Comparison of ENCODE assay signal across 20 cellular contexts in genomic region chr6:116877743-116878142, GRCh38. TPM values are rescaled to one million over a fixed set of nuclear protein-coding genes. Genes with fewer than 3 reads are reported as not detected.
DNase-seq lines count a peak whose midpoint lies in the region; ATAC-seq and TF ChIP-seq lines count a peak whose summit lies in the region.
"Had no signal": no experiment of that assay in that cellular context is flagged by ENCODE, and none has a peak within 500 bp of the region (broad histone marks: within the 10 kb centered on the region; RNA-seq: fewer than 3 reads in every experiment).

No MANE protein-coding gene starts in this region.

- H3K4me3 Mint-ChIP-seq in Caco-2 (ENCODE audit: unreplicated experiment) (peak overlapping the region; percentile 88), brain (peak overlapping the region in 4 of 5 experiments; percentile 50 to 78 (median 74))
- H3K4me3 Mint-ChIP-seq: activated B cell treated with CpG ODN at 0.5 μM for 24 hours had no signal

- H3K27ac Mint-ChIP-seq in Caco-2 (ENCODE audit: unreplicated experiment) = no peak overlapping the region
- no peak overlapping the region for H3K27ac Mint-ChIP-seq in brain
- H3K27ac Mint-ChIP-seq: activated B cell treated with CpG ODN at 0.5 μM for 24 hours; stimulated activated naive CD8-positive, alpha-beta T cell treated with anti-CD3 and anti-CD28 coated beads, Interleukin-15, amount 100 ng/mL, for 72 hours had no signal

- H3K27me3 ChIP-seq in Caco-2 (replicated peaks; ENCODE audit: control insufficient read depth, insufficient read depth, low read length) = peaks cover 1% of the 10 kb centered on the region
- H3K27me3 ChIP-seq: BLaER1, vagina had no signal

- POLR2A ChIA-PET in Caco-2 (lab: Charles Lee) = no interaction called here

- peak overlapping the region; percentile 53 for H3K4me3 ChIP-seq in Caco-2 (ENCODE audit: low read depth, low read length)
- no peak overlapping the region for H3K4me3 ChIP-seq in mucosa of descending colon
- H3K4me3 ChIP-seq: BLaER1, GM12878 had no signal

- BruUV-seq in Caco-2 (replicated peaks; lab: Mats Ljungman, UMichigan) = no TSS peak

- H3K36me3 ChIP-seq in Caco-2 (ENCODE audit: control insufficient read depth, insufficient read depth, low read length) = no peaks in the 10 kb centered on the region
- H3K36me3 ChIP-seq in mucosa of descending colon (ENCODE audit: low read depth) = no peaks in the 10 kb centered on the region
- H3K36me3 ChIP-seq: BLaER1, vagina had no signal

- H3K9me3 ChIP-seq in Caco-2 (no peaks in the 10 kb centered on the region), mucosa of descending colon (no peaks in the 10 kb centered on the region)
- H3K9me3 ChIP-seq: vagina had no signal

- peaks cover 3% of the 10 kb centered on the region for H3K27me3 Mint-ChIP-seq in Caco-2 (ENCODE audit: insufficient read depth, unreplicated experiment)
- H3K27me3 Mint-ChIP-seq in brain = peaks cover 64% of the 10 kb centered on the region

- H3K4me1 Mint-ChIP-seq in Caco-2 (ENCODE audit: low read depth, unreplicated experiment) (no peaks in the 10 kb centered on the region), brain (peaks cover 19% of the 10 kb centered on the region)

- H3K9me3 Mint-ChIP-seq in Caco-2 (ENCODE audit: unreplicated experiment) (no peaks in the 10 kb centered on the region), brain (peaks cover 0 to 8% (median 2%) of the 10 kb centered on the region in 5 experiments)
- H3K9me3 Mint-ChIP-seq: stimulated activated naive CD8-positive, alpha-beta T cell treated with anti-CD3 and anti-CD28 coated beads, Interleukin-15, amount 100 ng/mL, for 72 hours had no signal

- CTCF ChIA-PET in Caco-2 (lab: Charles Lee) = no interaction called here

- TF ChIP-seq CTCF in Caco-2 (IDR thresholded peaks at IDR 0.05; ENCODE audit: insufficient read depth in 1 of 2, low read depth in 1 of 2, low read length in 1 of 2, severe bottlenecking in 1 of 2, unreplicated experiment in 1 of 2) = no peak
- TF ChIP-seq CTCF in GM20000 (IDR thresholded peaks at IDR 0.05; ENCODE audit: extremely low read depth, missing control alignments) = no peak
- no peak for TF ChIP-seq CTCF in brain (conservative IDR thresholded peaks at IDR 0.05)
- TF ChIP-seq CTCF in mucosa of descending colon (IDR thresholded peaks at IDR 0.05) = no peak

- ATAC-seq in mucosa of descending colon (peak; percentile 37), HG03442 (IDR thresholded peaks at IDR 0.05; ENCODE audit: unreplicated experiment) (no peak), HG02642 (IDR thresholded peaks at IDR 0.05; ENCODE audit: poor library complexity, unreplicated experiment) (no peak)

- H3K4me1 ChIP-seq in Caco-2 (peaks cover 4% of the 10 kb centered on the region; the same call in 1 of the 2 replicates), mucosa of descending colon (ENCODE audit: low read depth) (peaks cover 4% of the 10 kb centered on the region)
- H3K4me1 ChIP-seq: BLaER1, parathyroid adenoma had no signal

- intact Hi-C loops in Caco-2 (cut with micrococcal nuclease; ENCODE audit: unreplicated experiment) = loop anchor here (1.0 kb wide), 1 partner anchor 92 kb away; no protein-coding TSS in a partner anchor
- intact Hi-C loops in mucosa of descending colon (cut with DNase I, micrococcal nuclease) = no loop called here

- H3K36me3 Mint-ChIP-seq in Caco-2 (ENCODE audit: insufficient read depth, unreplicated experiment) (no peaks in the 10 kb centered on the region), brain (no peaks in the 10 kb centered on the region)

- peak in 1 of 2 experiments; percentile 3 for DNase-seq in Caco-2
- DNase-seq in GM20000 (ENCODE audit: low spot score) = peak; percentile 26
- DNase-seq in mucosa of descending colon = no peak
- no peak for DNase-seq in activated CD8-positive, alpha-beta memory T cell treated with anti-CD3 and anti-CD28 coated beads for 24 hours
- DNase-seq: activated B cell treated with CpG ODN at 0.5 μM for 24 hours; activated naive CD4-positive, alpha-beta T cell treated with Interleukin-2 at 50 U/mL for 16 hours; effector CD4-positive, alpha-beta T cell; HCEC 1CT; Karpas-422; NCI-H1694 treated with DMSO at 0.1 percent for 48 hours; NCI-H524; stimulated activated naive CD8-positive, alpha-beta T cell treated with anti-CD3 and anti-CD28 coated beads, Interleukin-15, amount 100 ng/mL, for 72 hours had no signal

RNA-seq across cellular contexts. Expression of gene RFX6, which starts 0.7 kb away (rescaled TPM):
- 1.3 and 1.5 TPM in 2 replicates for total RNA-seq in Caco-2 (2022)
- polyA plus RNA-seq in brain (ENCODE audit: insufficient read depth, low read depth, low replicate concordance) = not detected
- 1 to 10 TPM in 1 of 3 donors, under 1 TPM in 2; 0.25 to 1.6 (median 0.67) TPM for total RNA-seq in mucosa of descending colon
- total RNA-seq: activated B cell treated with CpG ODN at 0.5 μM for 24 hours, Daoy, GM12878, vagina had no signal
- polyA plus RNA-seq: GM12878 had no signal

RNA-seq across cellular contexts. Expression of gene GPRC6A, which starts 48.9 kb away (rescaled TPM):
- total RNA-seq in Caco-2 (2022) (0.41 and 0.81 TPM in 2 replicates), mucosa of descending colon (under 1 TPM in 2 of 3 donors, not detected in 1; 0.13 to 0.17 TPM)
- not detected for polyA plus RNA-seq in brain (ENCODE audit: insufficient read depth, low read depth, low replicate concordance)
- total RNA-seq: activated B cell treated with CpG ODN at 0.5 μM for 24 hours, Daoy, GM12878, vagina had no signal
- polyA plus RNA-seq: GM12878 had no signal
